ENCODE assay signal across 21 cellular contexts in the genomic region with DNA sequence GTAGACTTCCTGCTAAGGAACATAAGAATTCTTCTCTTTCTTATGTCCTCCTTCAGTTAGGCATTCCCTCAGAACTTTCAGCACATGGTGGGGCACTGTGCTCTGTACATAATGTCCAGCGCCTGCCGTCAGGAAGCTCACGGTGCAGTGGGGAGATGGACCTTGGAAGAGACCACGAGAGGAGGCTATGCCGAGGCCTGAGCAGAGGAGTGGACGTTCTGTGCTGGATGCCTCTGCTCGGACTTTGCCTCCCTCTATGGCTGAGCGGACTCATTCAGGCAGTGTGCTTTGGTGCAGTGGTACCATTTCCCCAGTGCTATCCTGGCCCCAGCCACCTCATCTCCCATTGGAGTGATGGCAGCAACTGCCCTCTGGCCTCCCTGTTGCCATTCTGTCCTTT.
A peak's percentile ranks its signal among the peaks of the same experiment; 100 is the strongest.
DNase-seq lines count a peak whose midpoint lies in the region; ATAC-seq, FAIRE-seq and TF ChIP-seq lines count a peak whose summit lies in the region.
"Had no signal": no experiment of that assay in that cellular context is flagged by ENCODE, and none has a peak within 500 bp of the region (broad histone marks: within the 10 kb centered on the region; RNA-seq: fewer than 3 reads in every experiment).

No MANE protein-coding gene starts in this region.

- peaks cover 9% of the 10 kb centered on the region for H3K36me3 Mint-ChIP-seq in mesothelial cell of epicardium
- peaks cover 29 to 48% of the 10 kb centered on the region in 2 donors for H3K36me3 Mint-ChIP-seq in stimulated activated naive B cell treated with anti-CD40 and anti-IgM and Interleukin-4, amounts not matched to agents 10 μg/mL and 1 μg/mL and 100 μg/mL, for 72 hours

- H3K9me3 Mint-ChIP-seq in mesothelial cell of epicardium = peaks cover 15% of the 10 kb centered on the region
- H3K9me3 Mint-ChIP-seq in stimulated activated naive B cell treated with anti-CD40 and anti-IgM and Interleukin-4, amounts not matched to agents 10 μg/mL and 1 μg/mL and 100 μg/mL, for 72 hours = peaks cover 14 to 20% of the 10 kb centered on the region in 2 donors

- peaks cover 21% of the 10 kb centered on the region for H3K4me1 Mint-ChIP-seq in mesothelial cell of epicardium
- peaks cover 13 to 31% of the 10 kb centered on the region in 2 donors for H3K4me1 Mint-ChIP-seq in stimulated activated naive B cell treated with anti-CD40 and anti-IgM and Interleukin-4, amounts not matched to agents 10 μg/mL and 1 μg/mL and 100 μg/mL, for 72 hours
- H3K4me1 Mint-ChIP-seq: CD14-positive monocyte had no signal

- DNase-seq in bronchial epithelial cell (ENCODE audit: low read depth) (no peak), mesothelial cell of epicardium (ENCODE audit: low spot score in 2 of 2, unreplicated experiment in 2 of 2) (no peak), amygdala (lab: John Stamatoyannopoulos, UW) (no peak), NCI-H2196 (lab: John Stamatoyannopoulos, UW; ENCODE audit: unreplicated experiment) (no peak), cortex of kidney (lab: John Stamatoyannopoulos, UW) (no peak)
- DNase-seq in stimulated activated naive B cell treated with anti-CD40 and anti-IgM and Interleukin-4, amounts not matched to agents 10 μg/mL and 1 μg/mL and 100 μg/mL, for 72 hours = no peak
- DNase-seq: CD8-positive, alpha-beta memory T cell; MV-4-11; NCI-H1105; NCI-H146; NCI-H1930; NCI-H446 treated with DMSO at 0.1 percent for 48 hours; NCI-H526; NCI-H82; Right ventricle myocardium superior had no signal

- FAIRE-seq in bronchial epithelial cell (lab: Jason Lieb, UNC) = peak; percentile 88
- FAIRE-seq: GM12891, H54, K562 had no signal

- H3K4me3 ChIP-seq in KMS-11 (IDR thresholded peaks at IDR 0.05; ENCODE audit: insufficient read depth, low read depth, low read length) = no peak overlapping the region
- no peak overlapping the region for H3K4me3 ChIP-seq in bronchial epithelial cell (ENCODE audit: low read depth, low read length)
- H3K4me3 ChIP-seq: K562 had no signal

- H4K20me1 ChIP-seq in KMS-11 (ENCODE audit: insufficient read depth) = peaks cover 4% of the 10 kb centered on the region; the same call in 1 of the 2 replicates

- H3K27ac ChIP-seq in KMS-11 = peak overlapping the region; percentile 75
- H3K27ac ChIP-seq: HL-60 had no signal

- H3K27me3 Mint-ChIP-seq in mesothelial cell of epicardium (ENCODE audit: low read depth) = no peaks in the 10 kb centered on the region
- H3K27me3 Mint-ChIP-seq in stimulated activated naive B cell treated with anti-CD40 and anti-IgM and Interleukin-4, amounts not matched to agents 10 μg/mL and 1 μg/mL and 100 μg/mL, for 72 hours = no peaks in the 10 kb centered on the region

- ATAC-seq in stimulated activated naive B cell treated with anti-CD40 and anti-IgM and Interleukin-4, amounts not matched to agents 10 μg/mL and 1 μg/mL and 100 μg/mL, for 72 hours (replicated peaks) = no peak

- H3K79me2 ChIP-seq in KMS-11 (ENCODE audit: insufficient read depth, low read depth) = 0 out of 2 replicates have a peak, but pooled peaks cover 4% of the 10 kb centered on the region

- H3K27me3 ChIP-seq in KMS-11 (ENCODE audit: insufficient read depth, low read depth) (no peaks in the 10 kb centered on the region), bronchial epithelial cell (ENCODE audit: control insufficient read depth, insufficient read depth, low read length) (no peaks in the 10 kb centered on the region)

- TF ChIP-seq CTCF in KMS-11 (conservative IDR thresholded peaks at IDR 0.05; ENCODE audit: low read depth, low read length) = no peak
- no peak for TF ChIP-seq CTCF in bronchial epithelial cell (IDR thresholded peaks at IDR 0.05; ENCODE audit: insufficient read depth, low read length, severe bottlenecking)
- TF ChIP-seq CTCF in mesothelial cell of epicardium (IDR thresholded peaks at IDR 0.05; ENCODE audit: unreplicated experiment) = no peak

- H3K36me3 ChIP-seq in KMS-11 (ENCODE audit: insufficient read depth) = no peaks in the 10 kb centered on the region
- peaks cover 1% of the 10 kb centered on the region for H3K36me3 ChIP-seq in bronchial epithelial cell (ENCODE audit: control insufficient read depth, insufficient read depth, low read length)

- no peak overlapping the region for H3K4me3 Mint-ChIP-seq in mesothelial cell of epicardium
- H3K4me3 Mint-ChIP-seq in stimulated activated naive B cell treated with anti-CD40 and anti-IgM and Interleukin-4, amounts not matched to agents 10 μg/mL and 1 μg/mL and 100 μg/mL, for 72 hours = no peak overlapping the region
- H3K4me3 Mint-ChIP-seq: CD14-positive monocyte; CD8-positive, alpha-beta memory T cell had no signal

- peak overlapping the region; percentile 43 for H3K4me2 ChIP-seq in KMS-11

- H3K27ac Mint-ChIP-seq in mesothelial cell of epicardium = peak overlapping the region; percentile 94
- peak overlapping the region; percentile 4 for H3K27ac Mint-ChIP-seq in stimulated activated naive B cell treated with anti-CD40 and anti-IgM and Interleukin-4, amounts not matched to agents 10 μg/mL and 1 μg/mL and 100 μg/mL, for 72 hours
- H3K27ac Mint-ChIP-seq: CD14-positive monocyte had no signal

- peaks cover 45% of the 10 kb centered on the region for H3K4me1 ChIP-seq in KMS-11 (ENCODE audit: low read depth, poor library complexity, severe bottlenecking)

- no peak overlapping the region for H2AFZ ChIP-seq in KMS-11 (ENCODE audit: low read depth)

- no peak overlapping the region for H3K9ac ChIP-seq in KMS-11
